In genomic region chr2:226256237-226256636, GRCh38 we compare ENCODE assay signal across 14 cellular contexts.
DNase-seq lines count a peak whose midpoint lies in the region; ATAC-seq and TF ChIP-seq lines count a peak whose summit lies in the region.
"Had no signal": no experiment of that assay in that cellular context is flagged by ENCODE, and none has a peak within 500 bp of the region (broad histone marks: within the 10 kb centered on the region; RNA-seq: fewer than 3 reads in every experiment).

No MANE protein-coding gene starts in this region.

- TF ChIP-seq CTCF in brain microvascular endothelial cell (IDR thresholded peaks at IDR 0.05; ENCODE audit: low read depth, low read length, missing control alignments), result no peak

- ATAC-seq in GM21447 (IDR thresholded peaks at IDR 0.05; ENCODE audit: unreplicated experiment) (no peak), HG03442 (IDR thresholded peaks at IDR 0.05; ENCODE audit: unreplicated experiment) (no peak), HG03039 (IDR thresholded peaks at IDR 0.05; ENCODE audit: unreplicated experiment) (no peak)
- ATAC-seq: activated naive CD4-positive, alpha-beta T cell treated with anti-CD3 and anti-CD28 coated beads, Interleukin-2, amount 50 U/mL, for 72 hours had no signal

- no peaks in the 10 kb centered on the region for H3K27me3 ChIP-seq in brain microvascular endothelial cell (replicated peaks)

- H3K27ac ChIP-seq in brain microvascular endothelial cell, result peak overlapping the region; percentile 13

- H3K36me3 ChIP-seq in brain microvascular endothelial cell (replicated peaks), result no peaks in the 10 kb centered on the region

- in situ Hi-C loops in brain microvascular endothelial cell (cut with HindIII; ENCODE audit: low pct_ligation_motif_present, low sequenced_read_pairs), result no loop called here

- no peak overlapping the region for H3K4me3 ChIP-seq in brain microvascular endothelial cell (ENCODE audit: low read depth, low read length)

- DNase-seq in AG20443 (ENCODE audit: low spot score) (peak; percentile 53), HT-29 (ENCODE audit: low spot score) (peak; percentile 26), brain microvascular endothelial cell (peak; percentile 62), kidney tubule cell (ENCODE audit: low spot score) (peak; percentile 99), Kasumi-1 (lab: John Stamatoyannopoulos, UW) (no peak)
- DNase-seq: CD4-positive, CD25-positive, alpha-beta regulatory T cell; KBM-7; NCI-H1694 treated with DMSO at 0.1 percent for 48 hours; NK-92 treated with Interleukin-12 subunit alpha and Interleukin-12 subunit beta, amount 100 ng/mL, for 24 hours; stimulated activated naive CD4-positive, alpha-beta T cell treated with Interleukin-2 at 50 U/mL for 16 hours had no signal

Comparison
In these comparisons a context has a peak if more than half of its experiments do, and no peak if none do; other contexts are left out.
1. DNase-seq: peak in AG20443 (single experiment), HT-29 (single experiment), brain microvascular endothelial cell (single experiment) and kidney tubule cell (single experiment); none in Kasumi-1 (0 of 2).